9 cellular contexts compared by ENCODE assay signal in genomic region chr12:96177013-96177412, GRCh38. TPM values are rescaled to one million over a fixed set of nuclear protein-coding genes. Genes with fewer than 3 reads are reported as not detected.
DNase-seq lines count a peak whose midpoint lies in the region; ATAC-seq and TF ChIP-seq lines count a peak whose summit lies in the region.
"Had no signal": no experiment of that assay in that cellular context is flagged by ENCODE, and none has a peak within 500 bp of the region (broad histone marks: within the 10 kb centered on the region; RNA-seq: fewer than 3 reads in every experiment).

No MANE protein-coding gene starts in this region.

- ATAC-seq in HG02885 (IDR thresholded peaks at IDR 0.05; ENCODE audit: poor library complexity, unreplicated experiment) (peak; percentile 47), GM19455 (IDR thresholded peaks at IDR 0.05; ENCODE audit: unreplicated experiment) (no peak)

- intact Hi-C loops in activated CD4-positive, alpha-beta T cell treated with anti-CD3 and anti-CD28 coated beads, Interleukin-2, amount 10 ng/mL, durations not matched to agents 24 days and 14 days (cut with micrococcal nuclease): loop anchor here (1.0 to 5.0 kb wide), 6 partner anchors 18 to 310 kb away; partner anchors contain the start of gene CFAP54
- intact Hi-C loops in testis (cut with DNase I; ENCODE audit: low total_unique reads): no loop called here

- peaks cover 12% of the 10 kb centered on the region for H3K4me1 Mint-ChIP-seq in activated CD4-positive, alpha-beta T cell treated with anti-CD3 and anti-CD28 coated beads, Interleukin-2, amount 10 ng/mL, durations not matched to agents 24 days and 14 days

- no peak overlapping the region for H3K4me3 ChIP-seq in ACC112 (ENCODE audit: low read depth, low read length)
- no peak overlapping the region for H3K4me3 ChIP-seq in fibroblast of pulmonary artery (replicated peaks; ENCODE audit: low read depth, low read length)
- H3K4me3 ChIP-seq in testis: no peak overlapping the region

- H3K27ac ChIP-seq in ACC112 (ENCODE audit: low read depth, low read length) (peak overlapping the region; percentile 73), testis (no peak overlapping the region)

- no peaks in the 10 kb centered on the region for H3K27me3 Mint-ChIP-seq in activated CD4-positive, alpha-beta T cell treated with anti-CD3 and anti-CD28 coated beads, Interleukin-2, amount 10 ng/mL, durations not matched to agents 24 days and 14 days

- no peaks in the 10 kb centered on the region for H3K79me2 ChIP-seq in ACC112 (ENCODE audit: control insufficient read depth, insufficient read depth, low read length, unreplicated experiment)

- no peak for TF ChIP-seq POLR2A in testis (IDR thresholded peaks at IDR 0.05)

- peaks cover 22% of the 10 kb centered on the region for H3K9me3 Mint-ChIP-seq in activated CD4-positive, alpha-beta T cell treated with anti-CD3 and anti-CD28 coated beads, Interleukin-2, amount 10 ng/mL, durations not matched to agents 24 days and 14 days

- H3K4me3 Mint-ChIP-seq in activated CD4-positive, alpha-beta T cell treated with anti-CD3 and anti-CD28 coated beads, Interleukin-2, amount 10 ng/mL, durations not matched to agents 24 days and 14 days: peak overlapping the region; percentile 36

- peak; percentile 87 for DNase-seq in activated CD4-positive, alpha-beta T cell treated with anti-CD3 and anti-CD28 coated beads, Interleukin-2, amount 10 ng/mL, durations not matched to agents 24 days and 14 days
- DNase-seq in fibroblast of pulmonary artery (ENCODE audit: low read depth) (peak; percentile 63), GM19238 (ENCODE audit: insufficient read length, low spot score) (no peak), testis (no peak), Ammon's horn (ENCODE audit: low spot score) (no peak)
- DNase-seq: naive B cell had no signal

- H3K4me1 ChIP-seq in ACC112 (ENCODE audit: control insufficient read depth, insufficient read depth, low read length, unreplicated experiment): peaks cover 13% of the 10 kb centered on the region
- H3K4me1 ChIP-seq in testis: no peaks in the 10 kb centered on the region

- peaks cover 24% of the 10 kb centered on the region for H3K36me3 Mint-ChIP-seq in activated CD4-positive, alpha-beta T cell treated with anti-CD3 and anti-CD28 coated beads, Interleukin-2, amount 10 ng/mL, durations not matched to agents 24 days and 14 days (ENCODE audit: low read depth)

- peak overlapping the region; percentile 21 for H2AFZ ChIP-seq in ACC112 (ENCODE audit: low read length, unreplicated experiment)

- H3K36me3 ChIP-seq in ACC112 (ENCODE audit: insufficient read depth, low read length) (no peaks in the 10 kb centered on the region; the same call in 1 of the 2 replicates), testis (ENCODE audit: low read depth, missing control alignments) (no peaks in the 10 kb centered on the region)

- H3K27me3 ChIP-seq in ACC112 (ENCODE audit: insufficient read depth, low read length) (no peaks in the 10 kb centered on the region), testis (no peaks in the 10 kb centered on the region)

- H3K9me3 ChIP-seq in testis: no peaks in the 10 kb centered on the region

- H3K27ac Mint-ChIP-seq in activated CD4-positive, alpha-beta T cell treated with anti-CD3 and anti-CD28 coated beads, Interleukin-2, amount 10 ng/mL, durations not matched to agents 24 days and 14 days: peak overlapping the region; percentile 90

- WGBS in testis, 2 donors: 89 to 95% methylated on average over 1 of the region's 1 CpG

- TF ChIP-seq CTCF in fibroblast of pulmonary artery (IDR thresholded peaks at IDR 0.05; ENCODE audit: low read length, missing control alignments): no peak
- no peak for TF ChIP-seq CTCF in testis (IDR thresholded peaks at IDR 0.05)

RNA-seq across cellular contexts. Expression of gene ELK3, which starts 17.2 kb away (rescaled TPM):
- 29.6 and 33.5 TPM in 2 replicates for total RNA-seq in activated CD4-positive, alpha-beta T cell treated with anti-CD3 and anti-CD28 coated beads, Interleukin-2, amount 10 ng/mL, durations not matched to agents 24 days and 14 days
- 10 to 100 TPM; 11.3 to 15.4 TPM for total RNA-seq in testis
- 17.1 TPM for polyA plus RNA-seq in testis (ENCODE audit: insufficient read depth, low read depth, low replicate concordance)

Comparison
In these comparisons a context has a peak if more than half of its experiments do, and no peak if none do; other contexts are left out.
1. DNase-seq: peak in activated CD4-positive, alpha-beta T cell treated with anti-CD3 and anti-CD28 coated beads, Interleukin-2, amount 10 ng/mL, durations not matched to agents 24 days and 14 days (single experiment) and fibroblast of pulmonary artery (single experiment); none in GM19238 (single experiment), testis (single experiment) and Ammon's horn (single experiment).